27 cellular contexts compared by ENCODE assay signal in the genomic region with DNA sequence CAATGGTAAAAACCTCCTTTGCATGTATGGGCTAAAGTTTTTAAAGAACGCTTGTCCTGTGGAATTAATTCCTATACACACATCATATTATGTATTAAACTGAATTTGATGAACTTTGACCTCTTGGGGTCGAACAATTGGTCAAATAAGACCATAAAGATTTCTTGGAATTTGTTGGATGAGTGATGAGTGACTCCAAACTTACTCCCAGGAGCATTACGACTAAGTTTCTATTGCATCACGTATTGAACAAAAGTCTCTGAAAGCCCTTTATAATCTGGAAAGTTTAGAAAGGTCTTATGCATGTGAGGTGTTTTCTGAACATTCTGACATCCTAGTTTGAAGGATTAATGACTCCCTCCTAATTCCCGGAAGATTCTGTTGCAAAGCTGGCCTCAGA.
"Had no signal": no experiment of that assay in that cellular context is flagged by ENCODE, and none has a peak within 500 bp of the region (broad histone marks: within the 10 kb centered on the region; RNA-seq: fewer than 3 reads in every experiment).

No MANE protein-coding gene starts in this region.

- H3K27me3 ChIP-seq: esophagus squamous epithelium, heart right ventricle, left lung, neural progenitor cell, right lobe of liver, stomach, testis, tibial nerve, upper lobe of left lung had no signal

- H3K4me1 Mint-ChIP-seq: naive thymus-derived CD4-positive, alpha-beta T cell; neural progenitor cell; stimulated activated effector memory CD8-positive, alpha-beta T cell treated with anti-CD3 and anti-CD28 coated beads, Interleukin-12 subunit alpha, Interleukin-12 subunit beta, amount 100 ng/mL, for 72 hours had no signal

- H3K4me2 ChIP-seq: neural progenitor cell had no signal

- H3K79me2 ChIP-seq: parathyroid adenoma had no signal

- H3K9me3 ChIP-seq: esophagus squamous epithelium, heart right ventricle, left lung, right lobe of liver, stomach, testis, tibial nerve, upper lobe of left lung had no signal

- H3K4me1 ChIP-seq: esophagus squamous epithelium, heart right ventricle, left lung, neural progenitor cell, parathyroid adenoma, right lobe of liver, stomach, testis, tibial nerve, upper lobe of left lung had no signal

- H3K27ac ChIP-seq: esophagus squamous epithelium, heart right ventricle, left lung, neural progenitor cell, parathyroid adenoma, right lobe of liver, stomach, testis, tibial nerve, upper lobe of left lung had no signal

- H3K27me3 Mint-ChIP-seq: effector memory CD8-positive, alpha-beta T cell; naive thymus-derived CD4-positive, alpha-beta T cell; progenitor cell of endocrine pancreas had no signal

- H3K36me3 Mint-ChIP-seq: naive thymus-derived CD4-positive, alpha-beta T cell; neural progenitor cell; stimulated activated effector memory CD8-positive, alpha-beta T cell treated with anti-CD3 and anti-CD28 coated beads, Interleukin-12 subunit alpha, Interleukin-12 subunit beta, amount 100 ng/mL, for 72 hours had no signal

- ATAC-seq: effector memory CD8-positive, alpha-beta T cell; heart right ventricle; left cardiac atrium; left lung; naive thymus-derived CD4-positive, alpha-beta T cell; right lobe of liver; stimulated activated effector memory CD8-positive, alpha-beta T cell treated with anti-CD3 and anti-CD28 coated beads, Interleukin-12 subunit alpha, Interleukin-12 subunit beta, amount 100 ng/mL, for 72 hours had no signal

- DNase-seq: cortex of kidney; effector memory CD8-positive, alpha-beta T cell; erythroblast; esophagus squamous epithelium; foreskin melanocyte; glutamatergic neuron; heart right ventricle; hippocampal formation; left cardiac atrium; left lung; mesenchymal stem cell; midbrain; naive thymus-derived CD4-positive, alpha-beta T cell; right lobe of liver; stimulated activated CD4-positive, alpha-beta T cell treated with anti-CD3 and anti-CD28 coated beads, Interleukin-2, amount 100 ng/mL, for 24 hours; stimulated activated CD4-positive, alpha-beta T cell treated with anti-CD3 and anti-CD28 coated beads, Interleukin-4, amount 100 ng/mL, for 24 hours; stimulated activated naive CD4-positive, alpha-beta T cell treated with Interleukin-2 at 50 U/mL for 16 hours; stomach; substantia nigra; testis; upper lobe of left lung had no signal

- H3K27ac Mint-ChIP-seq: effector memory CD8-positive, alpha-beta T cell; naive thymus-derived CD4-positive, alpha-beta T cell; nephron; neural progenitor cell; progenitor cell of endocrine pancreas; stimulated activated effector memory CD8-positive, alpha-beta T cell treated with anti-CD3 and anti-CD28 coated beads, Interleukin-12 subunit alpha, Interleukin-12 subunit beta, amount 100 ng/mL, for 72 hours had no signal

- H3K36me3 ChIP-seq: esophagus squamous epithelium, heart right ventricle, left lung, neural progenitor cell, right lobe of liver, stomach, tibial nerve, upper lobe of left lung had no signal

- H3K4me3 Mint-ChIP-seq: effector memory CD8-positive, alpha-beta T cell; naive thymus-derived CD4-positive, alpha-beta T cell; nephron; neural progenitor cell; stimulated activated effector memory CD8-positive, alpha-beta T cell treated with anti-CD3 and anti-CD28 coated beads, Interleukin-12 subunit alpha, Interleukin-12 subunit beta, amount 100 ng/mL, for 72 hours had no signal

- H3K9ac ChIP-seq: neural progenitor cell, parathyroid adenoma had no signal

- H3K4me3 ChIP-seq: esophagus squamous epithelium, heart right ventricle, left lung, neural progenitor cell, right lobe of liver, stomach, testis, tibial nerve, upper lobe of left lung had no signal

- H2AFZ ChIP-seq: neural progenitor cell, parathyroid adenoma had no signal

- H3K9me3 Mint-ChIP-seq: nephron, neural progenitor cell had no signal
